8 cellular contexts compared by ENCODE assay signal in genomic region chr18:2655153-2655953, GRCh38. TPM values are rescaled to one million over a fixed set of nuclear protein-coding genes. Genes with fewer than 3 reads are reported as not detected.
DNase-seq lines count a peak whose midpoint lies in the region; ATAC-seq and TF ChIP-seq lines count a peak whose summit lies in the region.

Gene SMCHD1, plus strand, starts transcription at chr18:2655726. Its CDS starts 350 bp downstream, at chr18:2656076.

- H3K36me3 ChIP-seq in HAP-1 (replicated peaks) (no peaks in the 10 kb centered on the region), MM.1S (replicated peaks; ENCODE audit: insufficient read depth, low read length) (no peaks in the 10 kb centered on the region; the same call in 1 of the 2 replicates), SJSA1 (peaks cover 13% of the 10 kb centered on the region), neuron (ENCODE audit: insufficient read depth, low read length) (no peaks in the 10 kb centered on the region), subcutaneous abdominal adipose tissue (ENCODE audit: control insufficient read depth in 5 of 5, insufficient read depth in 5 of 5, low read length in 5 of 5) (no peaks in the 10 kb centered on the region)

- in situ Hi-C loops in HAP-1 (cut with MboI; ENCODE audit: low sequenced_read_pairs): no loop called here

- H3K9ac ChIP-seq in MM.1S (ENCODE audit: low read length) (peak within 1 kb of the TSS; percentile 98), subcutaneous abdominal adipose tissue (ENCODE audit: low read length in 5 of 5) (peak within 1 kb of the TSS; percentile 85 to 98 (median 94))

- ATAC-seq in foreskin keratinocyte: peak; percentile 82

- H3K4me1 ChIP-seq in HAP-1: peaks cover 17% of the 10 kb centered on the region
- peaks cover 11% of the 10 kb centered on the region; the same call in 1 of the 2 replicates for H3K4me1 ChIP-seq in MM.1S (ENCODE audit: low read length)
- H3K4me1 ChIP-seq in SJSA1 (replicated peaks): peaks cover 24% of the 10 kb centered on the region
- H3K4me1 ChIP-seq in foreskin keratinocyte: peaks cover 16% of the 10 kb centered on the region
- peaks cover 16% of the 10 kb centered on the region for H3K4me1 ChIP-seq in neuron (ENCODE audit: insufficient read depth, low read length)
- H3K4me1 ChIP-seq in subcutaneous abdominal adipose tissue (ENCODE audit: control insufficient read depth in 5 of 5, insufficient read depth in 5 of 5, low read length in 5 of 5): peaks cover 0 to 36% (median 27%) of the 10 kb centered on the region in 5 donors

- no peaks in the 10 kb centered on the region for H3K9me2 ChIP-seq in MM.1S (replicated peaks; ENCODE audit: insufficient read depth, low read length)

- H2AFZ ChIP-seq in MM.1S (ENCODE audit: low read length): peak within 1 kb of the TSS; percentile 86
- peak within 1 kb of the TSS; percentile 95 for H2AFZ ChIP-seq in neuron (ENCODE audit: low read depth, low read length)

- H3F3A ChIP-seq in MM.1S (ENCODE audit: insufficient read depth, low read length): peaks cover 10% of the 10 kb centered on the region

- H3K4me2 ChIP-seq in MM.1S (ENCODE audit: low read depth, low read length): peak within 1 kb of the TSS; percentile 81

- peak; percentile 71 for DNase-seq in GF-D8 (lab: John Stamatoyannopoulos, UW)
- DNase-seq in HAP-1 (ENCODE audit: low spot score in 2 of 2): peak; percentile 69 to 86
- DNase-seq in MM.1S: peak; percentile 86
- DNase-seq in SJSA1 (ENCODE audit: low read depth in 1 of 2, low spot score in 2 of 2): peak; percentile 89 to 93
- DNase-seq in activated naive CD4-positive, alpha-beta T cell (lab: John Stamatoyannopoulos, UW): peak; percentile 74 to 89 (median 77)
- peak; percentile 33 to 66 for DNase-seq in foreskin keratinocyte

- peaks cover 45% of the 10 kb centered on the region for H3K79me2 ChIP-seq in MM.1S (ENCODE audit: low read length)

- H3K27ac ChIP-seq in MM.1S (ENCODE audit: low read length): peak within 1 kb of the TSS; percentile 88
- peak within 1 kb of the TSS; percentile 86 for H3K27ac ChIP-seq in SJSA1
- peak within 1 kb of the TSS; percentile 75 for H3K27ac ChIP-seq in foreskin keratinocyte
- H3K27ac ChIP-seq in subcutaneous abdominal adipose tissue (ENCODE audit: low read depth, low read length): peak within 1 kb of the TSS; percentile 96

- no peaks in the 10 kb centered on the region for H3K27me3 ChIP-seq in HAP-1 (ENCODE audit: low read depth)
- no peaks in the 10 kb centered on the region for H3K27me3 ChIP-seq in MM.1S (replicated peaks; ENCODE audit: insufficient read depth, low read length)
- no peaks in the 10 kb centered on the region for H3K27me3 ChIP-seq in SJSA1 (replicated peaks)
- H3K27me3 ChIP-seq in foreskin keratinocyte: no peaks in the 10 kb centered on the region
- H3K27me3 ChIP-seq in neuron (ENCODE audit: insufficient read depth, low read length): no peaks in the 10 kb centered on the region
- no peaks in the 10 kb centered on the region for H3K27me3 ChIP-seq in subcutaneous abdominal adipose tissue (ENCODE audit: control insufficient read depth in 5 of 5, insufficient read depth in 4 of 5, low read length in 5 of 5)

- TF ChIP-seq CTCF in MM.1S (IDR thresholded peaks at IDR 0.05; ENCODE audit: low read length): no peak
- no peak for TF ChIP-seq CTCF in foreskin keratinocyte (conservative IDR thresholded peaks at IDR 0.05)

- H3K4me3 ChIP-seq in HAP-1 (peak within 1 kb of the TSS; percentile 82), MM.1S (ENCODE audit: low read length) (peak within 1 kb of the TSS; percentile 86), SJSA1 (peak within 1 kb of the TSS; percentile 95), neuron (ENCODE audit: low read length) (peak within 1 kb of the TSS; percentile 98), subcutaneous abdominal adipose tissue (ENCODE audit: low read depth in 1 of 5, low read length in 5 of 5) (peak within 1 kb of the TSS; percentile 81 to 97 (median 92))

- H3K9me3 ChIP-seq in HAP-1 (no peaks in the 10 kb centered on the region), MM.1S (replicated peaks; ENCODE audit: insufficient read depth, low read length) (no peaks in the 10 kb centered on the region), SJSA1 (replicated peaks) (no peaks in the 10 kb centered on the region), neuron (ENCODE audit: low read length) (peaks cover under 1% of the 10 kb centered on the region), subcutaneous abdominal adipose tissue (ENCODE audit: control insufficient read depth in 5 of 5, low read length in 5 of 5) (no peaks in the 10 kb centered on the region)

- peaks cover 11% of the 10 kb centered on the region; the same call in 1 of the 2 replicates for H4K20me1 ChIP-seq in MM.1S (ENCODE audit: insufficient read depth, low read length)

RNA-seq across cellular contexts. Expression of gene SMCHD1, which starts in this region (rescaled TPM):
- 60.2 and 84.4 TPM in 2 replicates for total RNA-seq in SJSA1 (2014; rRNA removed; shearing (Covaris generic))
- 35.9 and 36.0 TPM in 2 replicates for total RNA-seq in foreskin keratinocyte
- polyA plus RNA-seq in foreskin keratinocyte: 3.1 and 5.2 TPM in 2 replicates

Comparison
In these comparisons a context has a peak if more than half of its experiments do, and no peak if none do; other contexts are left out.
1. Peak in every context shown above with its lines: DNase-seq, ATAC-seq, H3K4me3 ChIP-seq and H3K27ac ChIP-seq.